Comparison of ENCODE assay signal across 10 cellular contexts in genomic region chr20:3687655-3688054, GRCh38. TPM values are rescaled to one million over a fixed set of nuclear protein-coding genes. Genes with fewer than 3 reads are reported as not detected.
DNase-seq lines count a peak whose midpoint lies in the region; ATAC-seq and TF ChIP-seq lines count a peak whose summit lies in the region.
"Had no signal": no experiment of that assay in that cellular context is flagged by ENCODE, and none has a peak within 500 bp of the region (broad histone marks: within the 10 kb centered on the region; RNA-seq: fewer than 3 reads in every experiment).

No MANE protein-coding gene starts in this region.

- TF ChIP-seq CTCF in kidney epithelial cell (IDR thresholded peaks at IDR 0.05; ENCODE audit: insufficient read depth, low read length, poor library complexity, severe bottlenecking) (no peak), transverse colon (IDR thresholded peaks at IDR 0.05) (no peak)

- intact Hi-C loops in transverse colon (cut with DNase I; ENCODE audit: low total_unique reads): no loop called here

- H3K9me3 ChIP-seq in transverse colon: no peaks in the 10 kb centered on the region

- no peak for TF ChIP-seq POLR2A in transverse colon (IDR thresholded peaks at IDR 0.05)

- peak overlapping the region; percentile 70 to 83 (median 76) for H3K27ac ChIP-seq in transverse colon

- H3K27me3 ChIP-seq in kidney epithelial cell (ENCODE audit: control insufficient read depth, insufficient read depth, low read length) (peaks cover 3% of the 10 kb centered on the region), transverse colon (peaks cover 7% of the 10 kb centered on the region)

- in situ Hi-C loops in T47D (cut with HindIII; ENCODE audit: low pct_unique_long_range_greater_than_20kb, low sequenced_read_pairs): no loop called here
- in situ Hi-C loops in transverse colon (cut with MboI; ENCODE audit: low pct_ligation_motif_present in 1 of 4, low pct_unique_long_range_greater_than_20kb in 1 of 4, low sequenced_read_pairs in 3 of 4): loop anchor here in 1 of 4 donors (25.0 kb wide), 1 partner anchor 400 kb away; no protein-coding TSS in a partner anchor

- H3K36me3 ChIP-seq in kidney epithelial cell (ENCODE audit: control insufficient read depth, insufficient read depth, low read length): no peaks in the 10 kb centered on the region
- H3K36me3 ChIP-seq in transverse colon: no peaks in the 10 kb centered on the region

- TF ChIP-seq EP300 in transverse colon (IDR thresholded peaks at IDR 0.05; ENCODE audit: low read depth): no peak

- 54% methylated on average over 2 of the region's 2 CpGs; no CpG with 5 or more reads in 1 of the 2 donors for WGBS in transverse colon (ENCODE audit: low coverage in 1 of 2), 2 donors

- H3K4me3 ChIP-seq in kidney epithelial cell (ENCODE audit: low read depth, low read length) (no peak overlapping the region), transverse colon (no peak overlapping the region)

- H3K4me1 ChIP-seq in transverse colon: peaks cover 7 to 13% (median 9%) of the 10 kb centered on the region in 4 donors

- peak; percentile 9 for DNase-seq in NCI-H1105 treated with DMSO at 0.1 percent for 48 hours (lab: John Stamatoyannopoulos, UW)
- DNase-seq in NCI-H1105 (lab: John Stamatoyannopoulos, UW): no peak
- DNase-seq in T47D (ENCODE audit: low read depth in 1 of 2, low spot score in 1 of 2): peak; percentile 79 to 86
- peak; percentile 29 for DNase-seq in kidney epithelial cell (ENCODE audit: low read depth)
- no peak for DNase-seq in transverse colon
- no peak for DNase-seq in AML-193 (lab: John Stamatoyannopoulos, UW)
- no peak for DNase-seq in COLO668 (lab: John Stamatoyannopoulos, UW; ENCODE audit: unreplicated experiment)
- DNase-seq: nephron progenitor cell; stimulated activated naive CD8-positive, alpha-beta T cell treated with anti-CD3 and anti-CD28 coated beads, Interleukin-15, Interleukin-2, amounts not matched to agents 100 U/mL and 50 U/mL, for 24 hours had no signal

- ATAC-seq in GM21515 (IDR thresholded peaks at IDR 0.05; ENCODE audit: unreplicated experiment): no peak
- ATAC-seq: stimulated activated naive CD8-positive, alpha-beta T cell treated with anti-CD3 and anti-CD28 coated beads, Interleukin-15, Interleukin-2, amounts not matched to agents 100 U/mL and 50 U/mL, for 24 hours had no signal

RNA-seq across cellular contexts. Expression of gene ADAM33, which starts 5.8 kb away (rescaled TPM):
- total RNA-seq in kidney epithelial cell (0.13 and 0.41 TPM in 2 replicates), transverse colon (100 to 1,000 TPM in 1 of 4 donors, 10 to 100 TPM in 3; 15.0 to 150 (median 44.6) TPM)

RNA-seq across cellular contexts. Expression of gene GFRA4, which starts 24.5 kb away (rescaled TPM):
- not detected in 2 replicates for total RNA-seq in kidney epithelial cell
- total RNA-seq in transverse colon: not detected

RNA-seq across cellular contexts. Expression of gene SIGLEC1, which starts 24.7 kb away (rescaled TPM):
- not detected in 2 replicates for total RNA-seq in kidney epithelial cell
- 10 to 100 TPM in 1 of 4 donors, 1 to 10 TPM in 3; 2.2 to 17.6 (median 7.9) TPM for total RNA-seq in transverse colon

RNA-seq across cellular contexts. Expression of gene HSPA12B, which starts 44.8 kb away (rescaled TPM):
- total RNA-seq in kidney epithelial cell (0.08 and 0.68 TPM in 2 replicates), transverse colon (1 to 10 TPM in 3 of 4 donors, under 1 TPM in 1; 0.75 to 4.1 (median 2.7) TPM)

Comparison
In these comparisons a context has a peak if more than half of its experiments do, and no peak if none do; other contexts are left out.
1. DNase-seq: peak in NCI-H1105 treated with DMSO at 0.1 percent for 48 hours (single experiment), T47D (2 of 2) and kidney epithelial cell (single experiment); none in NCI-H1105 (single experiment), transverse colon (single experiment), AML-193 (0 of 2) and COLO668 (single experiment).
2. RNA of gene ADAM33, which starts 5.8 kb away (total RNA-seq): 15.0 to 150 TPM in transverse colon; 0.13 to 0.41 TPM in kidney epithelial cell; every median in the first group is over 10 times any median in the second.